In genomic region chr3:11908981-11909698, GRCh38 we compare ENCODE assay signal across 12 cellular contexts.
"Had no signal": no experiment of that assay in that cellular context is flagged by ENCODE, and none has a peak within 500 bp of the region (broad histone marks: within the 10 kb centered on the region; RNA-seq: fewer than 3 reads in every experiment).

No MANE protein-coding gene starts in this region.

- H3K4me1 ChIP-seq: lower lobe of right lung, right atrium auricular region had no signal

- H3K4me3 Mint-ChIP-seq: activated CD4-positive, alpha-beta T cell treated with anti-CD3 and anti-CD28 coated beads, Interleukin-2, amount 10 ng/mL, durations not matched to agents 7 days and 5 days; naive thymus-derived CD4-positive, alpha-beta T cell; stimulated activated naive B cell treated with anti-CD40 and anti-IgM and Interleukin-4, amounts not matched to agents 10 μg/mL and 1 μg/mL and 100 μg/mL, for 72 hours; WTC11 had no signal

- ATAC-seq: activated naive CD4-positive, alpha-beta T cell treated with anti-CD3 and anti-CD28 coated beads, Interleukin-2, amount 50 U/mL, for 72 hours; lower lobe of right lung; naive thymus-derived CD4-positive, alpha-beta T cell; stimulated activated naive B cell treated with anti-CD40 and anti-IgM and Interleukin-4, amounts not matched to agents 10 μg/mL and 1 μg/mL and 100 μg/mL, for 72 hours; WTC11 had no signal

- DNase-seq: activated CD4-positive, alpha-beta T cell treated with anti-CD3 and anti-CD28 coated beads, Interleukin-2, amount 10 ng/mL, durations not matched to agents 7 days and 5 days; brain microvascular endothelial cell; dermis blood vessel endothelial cell; lower lobe of right lung; naive thymus-derived CD4-positive, alpha-beta T cell; stimulated activated naive B cell treated with anti-CD40 and anti-IgM and Interleukin-4, amounts not matched to agents 10 μg/mL and 1 μg/mL and 100 μg/mL, for 72 hours had no signal

- H3K4me3 ChIP-seq: lower lobe of right lung, right atrium auricular region, SK-N-MC, skin epidermis, tibial nerve had no signal

- H3K27ac Mint-ChIP-seq: activated CD4-positive, alpha-beta T cell treated with anti-CD3 and anti-CD28 coated beads, Interleukin-2, amount 10 ng/mL, durations not matched to agents 7 days and 5 days; activated naive CD4-positive, alpha-beta T cell treated with anti-CD3 and anti-CD28 coated beads, Interleukin-2, amount 50 U/mL, for 72 hours; naive thymus-derived CD4-positive, alpha-beta T cell; stimulated activated naive B cell treated with anti-CD40 and anti-IgM and Interleukin-4, amounts not matched to agents 10 μg/mL and 1 μg/mL and 100 μg/mL, for 72 hours; WTC11 had no signal

- H3K9me3 Mint-ChIP-seq: activated CD4-positive, alpha-beta T cell treated with anti-CD3 and anti-CD28 coated beads, Interleukin-2, amount 10 ng/mL, durations not matched to agents 7 days and 5 days; activated naive CD4-positive, alpha-beta T cell treated with anti-CD3 and anti-CD28 coated beads, Interleukin-2, amount 50 U/mL, for 72 hours; stimulated activated naive B cell treated with anti-CD40 and anti-IgM and Interleukin-4, amounts not matched to agents 10 μg/mL and 1 μg/mL and 100 μg/mL, for 72 hours; WTC11 had no signal

- H3K36me3 Mint-ChIP-seq: activated naive CD4-positive, alpha-beta T cell treated with anti-CD3 and anti-CD28 coated beads, Interleukin-2, amount 50 U/mL, for 72 hours; naive thymus-derived CD4-positive, alpha-beta T cell; stimulated activated naive B cell treated with anti-CD40 and anti-IgM and Interleukin-4, amounts not matched to agents 10 μg/mL and 1 μg/mL and 100 μg/mL, for 72 hours; WTC11 had no signal

- H3K36me3 ChIP-seq: brain microvascular endothelial cell, lower lobe of right lung, right atrium auricular region, tibial nerve had no signal

- H3K27me3 ChIP-seq: brain microvascular endothelial cell, right atrium auricular region, tibial nerve had no signal

- H3K9me3 ChIP-seq: lower lobe of right lung, right atrium auricular region, tibial nerve had no signal

- H3K27ac ChIP-seq: brain microvascular endothelial cell, lower lobe of right lung, right atrium auricular region, SK-N-MC, skin epidermis, tibial nerve had no signal

- H3K4me1 Mint-ChIP-seq: WTC11 had no signal

- H3K27me3 Mint-ChIP-seq: activated CD4-positive, alpha-beta T cell treated with anti-CD3 and anti-CD28 coated beads, Interleukin-2, amount 10 ng/mL, durations not matched to agents 7 days and 5 days; stimulated activated naive B cell treated with anti-CD40 and anti-IgM and Interleukin-4, amounts not matched to agents 10 μg/mL and 1 μg/mL and 100 μg/mL, for 72 hours had no signal
